Comparison of ENCODE assay signal across 20 cellular contexts in genomic region chr1:165612062-165612461, GRCh38. TPM values are rescaled to one million over a fixed set of nuclear protein-coding genes. Genes with fewer than 3 reads are reported as not detected.
DNase-seq lines count a peak whose midpoint lies in the region; ATAC-seq, FAIRE-seq and TF ChIP-seq lines count a peak whose summit lies in the region.
"Had no signal": no experiment of that assay in that cellular context is flagged by ENCODE, and none has a peak within 500 bp of the region (broad histone marks: within the 10 kb centered on the region; RNA-seq: fewer than 3 reads in every experiment).

No MANE protein-coding gene starts in this region.

- intact Hi-C loops in GM12878 (cut with micrococcal nuclease; ENCODE audit: unreplicated experiment): no loop called here
- intact Hi-C loops in tibial artery (cut with DNase I; ENCODE audit: low total_unique reads): no loop called here

- RAD21 ChIA-PET in GM12878 (lab: Charles Lee; ENCODE audit: unreplicated experiment): no interaction called here

- no peak for TF ChIP-seq POLR2A in GM12878 (IDR thresholded peaks at IDR 0.05; ENCODE audit: low read depth, low read length)

- no peaks in the 10 kb centered on the region for H4K20me1 ChIP-seq in GM12878 (ENCODE audit: control insufficient read depth, insufficient read depth)

- H3K27ac ChIP-seq in GM12878 (ENCODE audit: control insufficient read depth, insufficient read depth): no peak overlapping the region
- H3K27ac ChIP-seq in tibial artery: no peak overlapping the region
- H3K27ac ChIP-seq: KMS-11 had no signal

- no TSS peak for BruUV-seq in GM12878 (replicated peaks; lab: Mats Ljungman, UMichigan)

- peak; percentile 53 for DNase-seq in DMS53 treated with DMSO at 0.1 percent for 48 hours (lab: John Stamatoyannopoulos, UW; ENCODE audit: unreplicated experiment)
- DNase-seq in GM12878 (ENCODE audit: low read depth, low spot score): no peak
- DNase-seq in renal cortical epithelial cell (ENCODE audit: low read depth): peak; percentile 87
- DNase-seq in activated gamma-delta T cell treated with Interleukin-2 at 50 U/mL for 16 hours: no peak
- no peak for DNase-seq in NCI-H1048 (lab: John Stamatoyannopoulos, UW)
- DNase-seq in tibial artery: no peak
- DNase-seq: COR-L47, GF-D8, H9, MV-4-11, NCI-H1417 treated with DMSO at 0.1 percent for 48 hours, NCI-H187 treated with DMSO at 0.1 percent for 48 hours, NCI-H226, NCI-H82, RPMI8226, SHP77 treated with DMSO at 0.1 percent for 48 hours had no signal

- CTCF ChIA-PET in GM12878 (lab: Yijun Ruan, JAX): interaction anchor here (0.8 kb wide), 1 partner anchor 19 kb away, joined by 3 read pairs; no protein-coding TSS in a partner anchor

- ATAC-seq in HG03175 (IDR thresholded peaks at IDR 0.05; ENCODE audit: unreplicated experiment) (peak; percentile 43), GM12878 (peak; percentile 92)

- H3K4me1 ChIP-seq in GM12878 (ENCODE audit: control insufficient read depth, insufficient read depth, low read length) (no peaks in the 10 kb centered on the region), tibial artery (no peaks in the 10 kb centered on the region)

- H3K9me3 ChIP-seq in GM12878 (replicated peaks; ENCODE audit: control insufficient read depth, insufficient read depth, low read length): no peaks in the 10 kb centered on the region
- peaks cover 0 to 4% (median 0%) of the 10 kb centered on the region in 3 donors for H3K9me3 ChIP-seq in tibial artery

- H3K9ac ChIP-seq in GM12878 (ENCODE audit: control insufficient read depth, insufficient read depth, low read length): no peak overlapping the region
- H3K9ac ChIP-seq: KMS-11 had no signal

- no peak overlapping the region for H2AFZ ChIP-seq in GM12878 (ENCODE audit: control insufficient read depth, low read depth, low read length)

- in situ Hi-C loops in GM12878 (cut with MboI): no loop called here

- POLR2A ChIA-PET in GM12878 (lab: Charles Lee): no interaction called here

- FAIRE-seq in GM12878 (lab: Jason Lieb, UNC): no peak
- FAIRE-seq: GM12891, GM18507 had no signal

- H3K36me3 ChIP-seq in GM12878 (ENCODE audit: control insufficient read depth in 2 of 2, insufficient read depth in 2 of 2, low read length in 1 of 2) (no peaks in the 10 kb centered on the region), tibial artery (no peaks in the 10 kb centered on the region)

- no peaks in the 10 kb centered on the region for H3K79me2 ChIP-seq in GM12878 (ENCODE audit: control insufficient read depth, insufficient read depth, low read length)

- no peak for TF ChIP-seq RAD21 in GM12878 (IDR thresholded peaks at IDR 0.05; ENCODE audit: insufficient read depth, low read depth, low read length)

- H3K4me3 ChIP-seq in GM12878: no peak overlapping the region
- no peak overlapping the region for H3K4me3 ChIP-seq in tibial artery

- no peak for TF ChIP-seq EP300 in GM12878 (IDR thresholded peaks at IDR 0.05; ENCODE audit: borderline replicate concordance in 1 of 2, control insufficient read depth in 1 of 2, low read depth in 2 of 2, low read length in 2 of 2)

- H3K4me2 ChIP-seq in GM12878 (ENCODE audit: control insufficient read depth, insufficient read depth): no peak overlapping the region
- H3K4me2 ChIP-seq: KMS-11 had no signal

- SMC1A ChIA-PET in GM12878 (lab: Charles Lee; ENCODE audit: uncharacterized antibody, unreplicated experiment): no interaction called here

- TF ChIP-seq CTCF in GM12878 (IDR thresholded peaks at IDR 0.05 in 2 of 3, conservative IDR thresholded peaks at IDR 0.05 in 1 of 3; ENCODE audit: control insufficient read depth in 2 of 3, extremely low read depth in 1 of 3, insufficient read depth in 1 of 3, low read depth in 3 of 3, low read length in 3 of 3) (no peak), tibial artery (IDR thresholded peaks at IDR 0.05) (no peak)

- no peaks in the 10 kb centered on the region for H3K27me3 ChIP-seq in GM12878 (replicated peaks in 1 of 2; ENCODE audit: control insufficient read depth in 2 of 2, insufficient read depth in 2 of 2, low read length in 1 of 2)
- H3K27me3 ChIP-seq in tibial artery: peaks cover 0 to 9% of the 10 kb centered on the region in 2 donors

- WGBS in GM12878 (ENCODE audit: insufficient coverage, insufficient replicate concordance, low lambda C conversion rate, missing lambda C conversion rate): 67% methylated on average over 3 of the region's 3 CpGs

TF ChIP-seq in GM12878, 131 proteins besides CTCF, POLR2A, EP300 and RAD21:
- TF ChIP-seq CUX1 (IDR thresholded peaks at IDR 0.05; ENCODE audit: insufficient replicate concordance, low read depth, low read length): no peak
- no peak for TF ChIP-seq SMAD1 (IDR thresholded peaks at IDR 0.05; ENCODE audit: low read depth, partially characterized antibody)
- TF ChIP-seq ETV6 (conservative IDR thresholded peaks at IDR 0.05 in 1 of 2, IDR thresholded peaks at IDR 0.05 in 1 of 2; ENCODE audit: borderline replicate concordance in 1 of 2, low read depth in 1 of 2): no peak
- no peak for TF ChIP-seq SREBF1 (IDR thresholded peaks at IDR 0.05; ENCODE audit: low read length)
- no peak for TF ChIP-seq USF2 (IDR thresholded peaks at IDR 0.05; ENCODE audit: borderline replicate concordance, low read depth, low read length)
- TF ChIP-seq HCFC1 (IDR thresholded peaks at IDR 0.05; ENCODE audit: low read length): no peak
TF ChIP-seq in GM12878: peak in this region for 0.

RNA-seq across cellular contexts. Expression of gene MGST3, which starts 19.0 kb away (rescaled TPM):
- total RNA-seq in GM12878 (2013; cell fraction: nucleolus; rRNA removed): 25.0 and 25.3 TPM in 2 replicates
- total RNA-seq in GM12878 (2014; rRNA removed) (55.3 and 63.2 TPM in 2 replicates), GM12878 (2014; rRNA removed; fragmentation: Illumina TruSeq; extraction: Trizol) (38.0 and 44.9 TPM in 2 replicates), GM12878 (2021) (37.3 and 41.4 TPM in 2 replicates), renal cortical epithelial cell (116 and 173 TPM in 2 replicates)
- 84.8 TPM for polyA plus RNA-seq in GM12878 (2011; ENCODE audit: low read depth)
- polyA plus RNA-seq in GM12878 (2011; rRNA removed) (58.9 and 64.9 TPM in 2 replicates), GM12878 (2014; fragmentation: Illumina TruSeq; extraction: Trizol) (41.0 and 45.6 TPM in 2 replicates), GM12878 (2014; fragmentation: Nextera tagmentation; extraction: Ambion mirVana) (100 to 1,000 TPM; 137 to 145 TPM), GM12878 (2014; rRNA removed) (60.3 and 72.6 TPM in 2 replicates), GM12878 (2016; fragmentation: Nextera tagmentation; extraction: Ambion mirVana) (100 to 1,000 TPM; 105 to 120 TPM)
- polyA plus RNA-seq in GM12878 (2011; cell fraction: cytosol; rRNA removed): 68.7 and 81.4 TPM in 2 replicates
- 52.0 and 106 TPM in 2 replicates for polyA plus RNA-seq in GM12878 (2011; cell fraction: nucleus; rRNA removed)
- 60.0 and 63.1 TPM in 2 replicates for polyA plus RNA-seq in GM12878 (2012)
- polyA minus RNA-seq in GM12878 (2011; rRNA and poly(A)+ RNA removed): 21.4 and 31.2 TPM in 2 replicates
- 15.9 and 19.5 TPM in 2 replicates for polyA minus RNA-seq in GM12878 (2011; cell fraction: cytosol; rRNA and poly(A)+ RNA removed)
- 10.3 and 16.4 TPM in 2 replicates for polyA minus RNA-seq in GM12878 (2011; cell fraction: nucleus; rRNA and poly(A)+ RNA removed)

Comparison
In these comparisons a context has a peak if more than half of its experiments do, and no peak if none do; other contexts are left out.
1. DNase-seq: peak in DMS53 treated with DMSO at 0.1 percent for 48 hours (single experiment) and renal cortical epithelial cell (single experiment); none in GM12878 (single experiment), activated gamma-delta T cell treated with Interleukin-2 at 50 U/mL for 16 hours (single experiment), NCI-H1048 (single experiment) and tibial artery (0 of 2).